10 cellular contexts compared by ENCODE assay signal in genomic region chr20:53763707-53764415, GRCh38.
A peak's percentile ranks its signal among the peaks of the same experiment; 100 is the strongest.
DNase-seq lines count a peak whose midpoint lies in the region; ATAC-seq and TF ChIP-seq lines count a peak whose summit lies in the region.
"Had no signal": no experiment of that assay in that cellular context is flagged by ENCODE, and none has a peak within 500 bp of the region (broad histone marks: within the 10 kb centered on the region; RNA-seq: fewer than 3 reads in every experiment).

No MANE protein-coding gene starts in this region.

- H3K27me3 ChIP-seq in SU-DHL-6 (ENCODE audit: low read length), result no peaks in the 10 kb centered on the region
- H3K27me3 ChIP-seq in iPS-18a (ENCODE audit: control insufficient read depth, insufficient read depth, low read length), result no peaks in the 10 kb centered on the region
- no peaks in the 10 kb centered on the region for H3K27me3 ChIP-seq in smooth muscle cell (ENCODE audit: low read depth)
- no peaks in the 10 kb centered on the region for H3K27me3 ChIP-seq in CD8-positive, alpha-beta memory T cell (ENCODE audit: insufficient read depth, low read length, poor library complexity, severe bottlenecking)

- POLR2A ChIA-PET in CD8-positive, alpha-beta memory T cell (lab: Charles Lee), result interaction anchor here (0.5 to 0.7 kb wide), 3 partner anchors 11 to 179 kb away, joined by 3 to 5 read pairs (median 3); no protein-coding TSS in a partner anchor

- H3K79me2 ChIP-seq in SU-DHL-6 (ENCODE audit: insufficient read depth, low read length), result no peaks in the 10 kb centered on the region
- no peaks in the 10 kb centered on the region for H3K79me2 ChIP-seq in smooth muscle cell (ENCODE audit: low read depth)

- H3K36me3 Mint-ChIP-seq in CD8-positive, alpha-beta memory T cell, result no peaks in the 10 kb centered on the region

- peak overlapping the region; percentile 14 for H3K4me2 ChIP-seq in SU-DHL-6 (ENCODE audit: low read depth, low read length, poor library complexity, severe bottlenecking)
- H3K4me2 ChIP-seq in smooth muscle cell, result peak overlapping the region; percentile 62

- H3K27ac Mint-ChIP-seq in CD8-positive, alpha-beta memory T cell, result peak overlapping the region in 1 of 8 donors; percentile 21

- no peak overlapping the region for H3K4me3 ChIP-seq in SU-DHL-6 (ENCODE audit: insufficient read depth, low read length, poor library complexity, severe bottlenecking)
- peak overlapping the region; percentile 43 for H3K4me3 ChIP-seq in iPS-18a (ENCODE audit: low read length)
- peak overlapping the region; percentile 28 for H3K4me3 ChIP-seq in smooth muscle cell
- H3K4me3 ChIP-seq in CD8-positive, alpha-beta memory T cell (ENCODE audit: low read length), result no peak overlapping the region

- H2AFZ ChIP-seq in SU-DHL-6 (ENCODE audit: low read depth, low read length, severe bottlenecking), result peak overlapping the region; percentile 44
- H2AFZ ChIP-seq in smooth muscle cell (ENCODE audit: low read depth), result peak overlapping the region; percentile 53

- CTCF ChIA-PET in CD8-positive, alpha-beta memory T cell (lab: Charles Lee), result interaction anchor here (0.8 kb wide), 1 partner anchor 16 kb away, joined by 3 read pairs; no protein-coding TSS in a partner anchor

- H3K4me3 Mint-ChIP-seq in CD8-positive, alpha-beta memory T cell, result no peak overlapping the region
- H3K4me3 Mint-ChIP-seq: effector memory CD8-positive, alpha-beta T cell had no signal

- no peak overlapping the region for H3K9ac ChIP-seq in SU-DHL-6 (ENCODE audit: low read length)
- H3K9ac ChIP-seq in iPS-18a (ENCODE audit: low read length), result peak overlapping the region; percentile 63
- H3K9ac ChIP-seq in smooth muscle cell (ENCODE audit: low read depth), result no peak overlapping the region

- H3K9me3 ChIP-seq in SU-DHL-6 (ENCODE audit: insufficient read depth, low read length), result no peaks in the 10 kb centered on the region
- H3K9me3 ChIP-seq in iPS-18a (ENCODE audit: control insufficient read depth, low read depth, low read length), result no peaks in the 10 kb centered on the region
- H3K9me3 ChIP-seq in smooth muscle cell (replicated peaks; ENCODE audit: low read depth), result no peaks in the 10 kb centered on the region
- H3K9me3 ChIP-seq in CD8-positive, alpha-beta memory T cell (ENCODE audit: low read length), result no peaks in the 10 kb centered on the region

- TF ChIP-seq CTCF in SU-DHL-6 (IDR thresholded peaks at IDR 0.05; ENCODE audit: insufficient read depth, low read length, poor library complexity, severe bottlenecking) (no peak), smooth muscle cell (IDR thresholded peaks at IDR 0.05; ENCODE audit: borderline replicate concordance, insufficient read depth, poor library complexity, severe bottlenecking) (no peak)

- 19% methylated on average over 12 of the region's 12 CpGs for WGBS in smooth muscle cell (ENCODE audit: low lambda C conversion rate)

- H3K4me1 Mint-ChIP-seq in CD8-positive, alpha-beta memory T cell, result peaks cover 4 to 5% (median 5%) of the 10 kb centered on the region in 3 donors

- no peak for ATAC-seq in GM21367 (IDR thresholded peaks at IDR 0.05; ENCODE audit: unreplicated experiment)
- ATAC-seq: effector memory CD8-positive, alpha-beta T cell had no signal

- no peak overlapping the region for H3K27ac ChIP-seq in SU-DHL-6 (ENCODE audit: low read depth, low read length)
- peak overlapping the region; percentile 87 for H3K27ac ChIP-seq in iPS-18a (ENCODE audit: low read length)
- no peak overlapping the region for H3K27ac ChIP-seq in smooth muscle cell (ENCODE audit: low read depth)
- no peak overlapping the region for H3K27ac ChIP-seq in CD8-positive, alpha-beta memory T cell (ENCODE audit: low read depth, low read length)
- H3K27ac ChIP-seq: 22Rv1 had no signal

- peaks cover 26% of the 10 kb centered on the region for H3K4me1 ChIP-seq in iPS-18a (ENCODE audit: control insufficient read depth, low read depth, low read length)
- H3K4me1 ChIP-seq in smooth muscle cell (ENCODE audit: low read depth), result peaks cover 21% of the 10 kb centered on the region
- no peaks in the 10 kb centered on the region for H3K4me1 ChIP-seq in CD8-positive, alpha-beta memory T cell (ENCODE audit: insufficient read depth, low read length)

- no peaks in the 10 kb centered on the region for H3K9me2 ChIP-seq in SU-DHL-6 (replicated peaks; ENCODE audit: insufficient read depth, low read length)

- DNase-seq in DMS 273 (lab: John Stamatoyannopoulos, UW; ENCODE audit: unreplicated experiment) (peak; percentile 59), DMS 273 treated with DMSO at 0.1 percent for 48 hours (lab: John Stamatoyannopoulos, UW) (no peak), smooth muscle cell (lab: John Stamatoyannopoulos, UW; ENCODE audit: unreplicated experiment) (no peak)
- DNase-seq in CD8-positive, alpha-beta memory T cell, result no peak
- DNase-seq in stimulated activated CD4-positive, alpha-beta T cell treated with anti-CD3 and anti-CD28 coated beads, Interleukin-12 subunit alpha, Interleukin-12 subunit beta, amount 100 ng/mL, for 4 hours, result no peak
- DNase-seq: effector memory CD8-positive, alpha-beta T cell had no signal

- H3F3A ChIP-seq in SU-DHL-6 (ENCODE audit: insufficient read depth), result 0 out of 2 replicates have a peak, but pooled peaks cover 4% of the 10 kb centered on the region
- peaks cover 10% of the 10 kb centered on the region for H3F3A ChIP-seq in smooth muscle cell (ENCODE audit: low read depth)

- H3K36me3 ChIP-seq in SU-DHL-6 (ENCODE audit: low read length) (no peaks in the 10 kb centered on the region), iPS-18a (ENCODE audit: control insufficient read depth, low read depth, low read length) (no peaks in the 10 kb centered on the region), smooth muscle cell (ENCODE audit: low read depth) (no peaks in the 10 kb centered on the region)
- no peaks in the 10 kb centered on the region for H3K36me3 ChIP-seq in CD8-positive, alpha-beta memory T cell (ENCODE audit: insufficient read depth, low read length)

- H3K9me3 Mint-ChIP-seq in CD8-positive, alpha-beta memory T cell, result peaks cover 0 to 2% (median 0%) of the 10 kb centered on the region in 5 donors
- H3K9me3 Mint-ChIP-seq: effector memory CD8-positive, alpha-beta T cell had no signal

- H3K27me3 Mint-ChIP-seq in CD8-positive, alpha-beta memory T cell, result no peaks in the 10 kb centered on the region
- H3K27me3 Mint-ChIP-seq: effector memory CD8-positive, alpha-beta T cell had no signal

- H4K20me1 ChIP-seq in SU-DHL-6 (ENCODE audit: low read depth, low read length), result no peaks in the 10 kb centered on the region
- H4K20me1 ChIP-seq in smooth muscle cell (ENCODE audit: low read depth), result no peaks in the 10 kb centered on the region

Comparison
In these comparisons a context has a peak if more than half of its experiments do, and no peak if none do; other contexts are left out.
1. H3K4me3 ChIP-seq: peak in iPS-18a (single experiment) and smooth muscle cell (single experiment); none in SU-DHL-6 (single experiment) and CD8-positive, alpha-beta memory T cell (single experiment).